Comparison of ENCODE assay signal across 34 cellular contexts in genomic region chr10:113504423-113504822, GRCh38. TPM values are rescaled to one million over a fixed set of nuclear protein-coding genes. Genes with fewer than 3 reads are reported as not detected.
"Had no signal": no experiment of that assay in that cellular context is flagged by ENCODE, and none has a peak within 500 bp of the region (broad histone marks: within the 10 kb centered on the region; RNA-seq: fewer than 3 reads in every experiment).

No MANE protein-coding gene starts in this region.

- H3K27ac Mint-ChIP-seq: activated B cell treated with CpG ODN at 0.5 μM for 24 hours; activated CD4-positive, alpha-beta memory T cell treated with anti-CD3 and anti-CD28 coated beads, Interleukin-2, amount 10 ng/mL, durations not matched to agents 7 days and 5 days; activated CD8-positive, alpha-beta memory T cell treated with anti-CD3 and anti-CD28 coated beads, Interleukin-2, amount 10 ng/mL, durations not matched to agents 7 days and 5 days; activated naive CD4-positive, alpha-beta T cell treated with anti-CD3 and anti-CD28 coated beads, Interleukin-2, amount 10 ng/mL, durations not matched to agents 7 days and 5 days; activated naive CD8-positive, alpha-beta T cell treated with anti-CD3 and anti-CD28 coated beads for 36 hours had no signal

- H3K4me1 Mint-ChIP-seq: activated B cell treated with CpG ODN at 0.5 μM for 24 hours; activated CD4-positive, alpha-beta memory T cell treated with anti-CD3 and anti-CD28 coated beads, Interleukin-2, amount 10 ng/mL, durations not matched to agents 7 days and 5 days; activated CD8-positive, alpha-beta memory T cell treated with anti-CD3 and anti-CD28 coated beads, Interleukin-2, amount 10 ng/mL, durations not matched to agents 7 days and 5 days; activated naive CD4-positive, alpha-beta T cell treated with anti-CD3 and anti-CD28 coated beads, Interleukin-2, amount 10 ng/mL, durations not matched to agents 7 days and 5 days; activated naive CD8-positive, alpha-beta T cell treated with anti-CD3 and anti-CD28 coated beads for 36 hours had no signal

- H3K9me3 Mint-ChIP-seq: activated CD4-positive, alpha-beta memory T cell treated with anti-CD3 and anti-CD28 coated beads, Interleukin-2, amount 10 ng/mL, durations not matched to agents 7 days and 5 days; activated naive CD4-positive, alpha-beta T cell treated with anti-CD3 and anti-CD28 coated beads, Interleukin-2, amount 10 ng/mL, durations not matched to agents 7 days and 5 days had no signal

- H3K36me3 Mint-ChIP-seq: activated CD8-positive, alpha-beta memory T cell treated with anti-CD3 and anti-CD28 coated beads, Interleukin-2, amount 10 ng/mL, durations not matched to agents 7 days and 5 days; activated naive CD4-positive, alpha-beta T cell treated with anti-CD3 and anti-CD28 coated beads, Interleukin-2, amount 10 ng/mL, durations not matched to agents 7 days and 5 days; activated naive CD8-positive, alpha-beta T cell treated with anti-CD3 and anti-CD28 coated beads for 36 hours had no signal

- DNase-seq: activated B cell treated with CpG ODN at 0.5 μM for 24 hours; activated CD4-positive, alpha-beta memory T cell treated with anti-CD3 and anti-CD28 coated beads, Interleukin-2, amount 10 ng/mL, durations not matched to agents 7 days and 5 days; activated CD4-positive, alpha-beta T cell treated with anti-CD3 and anti-CD28 coated beads for 4 hours; activated CD4-positive, CD25-positive, alpha-beta regulatory T cell treated with anti-CD3 and anti-CD28 coated beads, Interleukin-2, amount 50 U/mL, for 72 hours; activated CD8-positive, alpha-beta memory T cell treated with anti-CD3 and anti-CD28 coated beads for 24 hours; activated CD8-positive, alpha-beta memory T cell treated with anti-CD3 and anti-CD28 coated beads, Interleukin-2, amount 10 ng/mL, durations not matched to agents 7 days and 5 days; activated CD8-positive, alpha-beta memory T cell treated with anti-CD3 and anti-CD28 coated beads, Interleukin-2, amount 50 U/mL, for 48 hours; activated effector memory CD4-positive, alpha-beta T cell treated with Interleukin-2 at 50 U/mL for 16 hours; activated naive CD4-positive, alpha-beta T cell treated with anti-CD3 and anti-CD28 coated beads, Interleukin-2, amount 10 ng/mL, durations not matched to agents 7 days and 5 days; activated naive CD8-positive, alpha-beta T cell treated with anti-CD3 and anti-CD28 coated beads for 36 hours; activated T-cell treated with anti-CD3 and anti-CD28 coated beads, Interleukin-2, amount 50 U/mL, for 48 hours; amniotic stem cell; brain microvascular endothelial cell; NCI-H1048; NCI-H1105 treated with DMSO at 0.1 percent for 48 hours; NCI-H1436; NCI-H1694; NCI-H1930; NCI-H2081 treated with DMSO at 0.1 percent for 48 hours; NCI-H345; NCI-H524 treated with DMSO at 0.1 percent for 48 hours; Peyer's patch; RPMI8226; SHP77 treated with DMSO at 0.1 percent for 48 hours; SW 1271; T-helper 1 cell; T-helper 2 cell; T-helper 9 cell had no signal

- H3K4me3 Mint-ChIP-seq: activated B cell treated with CpG ODN at 0.5 μM for 24 hours; activated CD4-positive, alpha-beta memory T cell treated with anti-CD3 and anti-CD28 coated beads, Interleukin-2, amount 10 ng/mL, durations not matched to agents 7 days and 5 days; activated CD8-positive, alpha-beta memory T cell treated with anti-CD3 and anti-CD28 coated beads, Interleukin-2, amount 10 ng/mL, durations not matched to agents 7 days and 5 days; activated naive CD4-positive, alpha-beta T cell treated with anti-CD3 and anti-CD28 coated beads, Interleukin-2, amount 10 ng/mL, durations not matched to agents 7 days and 5 days; activated naive CD8-positive, alpha-beta T cell treated with anti-CD3 and anti-CD28 coated beads for 36 hours had no signal

- H3K27ac ChIP-seq: brain microvascular endothelial cell, Peyer's patch, SJSA1, VCaP had no signal

- H3K4me3 ChIP-seq: Peyer's patch, SJSA1 had no signal

- H3K9me3 ChIP-seq: Peyer's patch, SJSA1 had no signal

- H3K4me1 ChIP-seq: Peyer's patch, SJSA1 had no signal

- H3K27me3 ChIP-seq: brain microvascular endothelial cell, Peyer's patch, SJSA1 had no signal

- H3K27me3 Mint-ChIP-seq: activated naive CD4-positive, alpha-beta T cell treated with anti-CD3 and anti-CD28 coated beads, Interleukin-2, amount 10 ng/mL, durations not matched to agents 7 days and 5 days had no signal

- H3K36me3 ChIP-seq: brain microvascular endothelial cell, Peyer's patch, SJSA1 had no signal

- ATAC-seq: activated CD8-positive, alpha-beta memory T cell treated with anti-CD3 and anti-CD28 coated beads, Interleukin-2, amount 10 ng/mL, durations not matched to agents 7 days and 5 days had no signal

RNA-seq across cellular contexts. Expression of gene HABP2, which starts 48.4 kb away (rescaled TPM):
- total RNA-seq: activated B cell treated with CpG ODN at 0.5 μM for 24 hours; activated CD4-positive, alpha-beta memory T cell treated with anti-CD3 and anti-CD28 coated beads, Interleukin-2, amount 10 ng/mL, durations not matched to agents 7 days and 5 days; activated CD8-positive, alpha-beta memory T cell treated with anti-CD3 and anti-CD28 coated beads, Interleukin-2, amount 10 ng/mL, durations not matched to agents 7 days and 5 days; activated naive CD8-positive, alpha-beta T cell treated with anti-CD3 and anti-CD28 coated beads for 36 hours; aorta; cardiac septum; M059J; NCI-H460; SJSA1 had no signal
- polyA plus RNA-seq: aorta had no signal
